20 cellular contexts compared by ENCODE assay signal in the genomic region with DNA sequence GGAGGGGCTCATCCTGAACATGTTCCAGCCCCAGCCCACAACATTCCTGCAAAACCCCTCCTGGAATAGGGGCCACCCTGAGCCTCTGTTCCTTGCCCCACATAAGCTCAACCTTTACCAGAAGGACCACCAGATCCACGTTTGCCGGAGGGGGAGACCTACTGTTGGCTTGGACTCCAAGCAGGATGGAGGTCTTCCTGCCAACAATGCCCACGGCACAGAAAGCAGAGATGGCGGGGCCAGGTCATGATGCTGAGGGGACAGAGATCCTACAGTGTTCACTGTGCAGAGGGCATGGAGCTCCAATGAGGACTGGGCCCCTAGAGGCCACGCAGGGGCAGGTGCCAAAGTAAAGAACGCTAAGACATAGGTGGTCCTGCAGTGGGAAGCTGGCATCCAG.
A peak's percentile ranks its signal among the peaks of the same experiment; 100 is the strongest.
DNase-seq lines count a peak whose midpoint lies in the region; ATAC-seq and TF ChIP-seq lines count a peak whose summit lies in the region.
"Had no signal": no experiment of that assay in that cellular context is flagged by ENCODE, and none has a peak within 500 bp of the region (broad histone marks: within the 10 kb centered on the region; RNA-seq: fewer than 3 reads in every experiment).

No MANE protein-coding gene starts in this region.

- H3K36me3 ChIP-seq in prostate gland: no peaks in the 10 kb centered on the region
- H3K36me3 ChIP-seq: BE2C, HAP-1 had no signal

- no peak for TF ChIP-seq POLR2A in prostate gland (IDR thresholded peaks at IDR 0.05)

- no peak for TF ChIP-seq CTCF in coronary artery (IDR thresholded peaks at IDR 0.05)
- no peak for TF ChIP-seq CTCF in osteocyte (IDR thresholded peaks at IDR 0.05)
- TF ChIP-seq CTCF in prostate gland (IDR thresholded peaks at IDR 0.05): no peak
- no peak for TF ChIP-seq CTCF in foreskin keratinocyte (conservative IDR thresholded peaks at IDR 0.05)

- CTCF ChIA-PET in activated CD4-positive, alpha-beta T cell treated with anti-CD3 and anti-CD28 coated beads for 36 hours (lab: Charles Lee): no interaction called here

- H3K4me1 ChIP-seq in prostate gland (replicated peaks): no peaks in the 10 kb centered on the region
- no peaks in the 10 kb centered on the region for H3K4me1 ChIP-seq in foreskin keratinocyte
- H3K4me1 ChIP-seq: BE2C, HAP-1 had no signal

- H3K9me3 Mint-ChIP-seq in osteocyte (ENCODE audit: unreplicated experiment): no peaks in the 10 kb centered on the region
- H3K9me3 Mint-ChIP-seq in activated CD4-positive, alpha-beta T cell treated with anti-CD3 and anti-CD28 coated beads for 36 hours (ENCODE audit: low read depth): no peaks in the 10 kb centered on the region
- H3K9me3 Mint-ChIP-seq: CD4-positive, CD25-positive, alpha-beta regulatory T cell; CD8-positive, alpha-beta memory T cell had no signal

- no peaks in the 10 kb centered on the region for H3K36me3 Mint-ChIP-seq in osteocyte (ENCODE audit: unreplicated experiment)
- no peaks in the 10 kb centered on the region for H3K36me3 Mint-ChIP-seq in activated CD4-positive, alpha-beta T cell treated with anti-CD3 and anti-CD28 coated beads for 36 hours (ENCODE audit: low read depth)
- H3K36me3 Mint-ChIP-seq: CD4-positive, CD25-positive, alpha-beta regulatory T cell had no signal

- no peaks in the 10 kb centered on the region for H3K27me3 Mint-ChIP-seq in osteocyte (ENCODE audit: unreplicated experiment)
- no peaks in the 10 kb centered on the region for H3K27me3 Mint-ChIP-seq in activated CD4-positive, alpha-beta T cell treated with anti-CD3 and anti-CD28 coated beads for 36 hours
- H3K27me3 Mint-ChIP-seq: CD4-positive, CD25-positive, alpha-beta regulatory T cell had no signal

- no peaks in the 10 kb centered on the region for H3K9me3 ChIP-seq in prostate gland
- H3K9me3 ChIP-seq: BE2C, HAP-1 had no signal

- DNase-seq in coronary artery (ENCODE audit: low spot score) (peak; percentile 62), islet precursor cell (peak; percentile 48), osteocyte (ENCODE audit: extremely low spot score, unreplicated experiment) (peak; percentile 68), prostate gland (ENCODE audit: low spot score) (no peak), foreskin keratinocyte (no peak)
- no peak for DNase-seq in activated CD4-positive, alpha-beta T cell treated with anti-CD3 and anti-CD28 coated beads for 36 hours
- DNase-seq: ACHN; BE2C; C1 segment of cervical spinal cord; CD4-positive, CD25-positive, alpha-beta regulatory T cell; CD8-positive, alpha-beta memory T cell; COR-L47; DMS 273 treated with DMSO at 0.1 percent for 48 hours; DMS53; DND-41; EL; GM23248 had no signal

- peaks cover 6% of the 10 kb centered on the region for H3K4me1 Mint-ChIP-seq in osteocyte (ENCODE audit: unreplicated experiment)
- peaks cover 11% of the 10 kb centered on the region for H3K4me1 Mint-ChIP-seq in activated CD4-positive, alpha-beta T cell treated with anti-CD3 and anti-CD28 coated beads for 36 hours

- WGBS in prostate gland: 92% methylated on average over 6 of the region's 6 CpGs

- intact Hi-C loops in prostate gland (cut with DNase I): no loop called here
- intact Hi-C loops in activated CD4-positive, alpha-beta T cell treated with anti-CD3 and anti-CD28 coated beads for 36 hours (cut with DNase I, micrococcal nuclease): no loop called here

- H3K27me3 ChIP-seq in prostate gland (replicated peaks; ENCODE audit: insufficient read depth): no peaks in the 10 kb centered on the region
- no peaks in the 10 kb centered on the region for H3K27me3 ChIP-seq in foreskin keratinocyte
- H3K27me3 ChIP-seq: BE2C had no signal

- H3K4me3 Mint-ChIP-seq in osteocyte (ENCODE audit: unreplicated experiment): no peak overlapping the region
- H3K4me3 Mint-ChIP-seq in activated CD4-positive, alpha-beta T cell treated with anti-CD3 and anti-CD28 coated beads for 36 hours: no peak overlapping the region
- H3K4me3 Mint-ChIP-seq: CD8-positive, alpha-beta memory T cell had no signal

- POLR2A ChIA-PET in activated CD4-positive, alpha-beta T cell treated with anti-CD3 and anti-CD28 coated beads for 36 hours (lab: Charles Lee): no interaction called here

- ATAC-seq in activated CD4-positive, alpha-beta T cell treated with anti-CD3 and anti-CD28 coated beads for 36 hours: no peak
- ATAC-seq in foreskin keratinocyte: no peak
- ATAC-seq: GM12878, HepG2 had no signal

- H3K27ac ChIP-seq in coronary artery (no peak overlapping the region), prostate gland (no peak overlapping the region), foreskin keratinocyte (no peak overlapping the region)
- H3K27ac ChIP-seq: GM23248 had no signal

- no peak overlapping the region for H3K27ac Mint-ChIP-seq in osteocyte (ENCODE audit: unreplicated experiment)
- H3K27ac Mint-ChIP-seq in activated CD4-positive, alpha-beta T cell treated with anti-CD3 and anti-CD28 coated beads for 36 hours: no peak overlapping the region

- no peak overlapping the region for H3K4me3 ChIP-seq in coronary artery
- H3K4me3 ChIP-seq in prostate gland: no peak overlapping the region
- H3K4me3 ChIP-seq: GM12878, GM23248, HAP-1 had no signal

Comparison
In these comparisons a context has a peak if more than half of its experiments do, and no peak if none do; other contexts are left out.
1. DNase-seq: peak in coronary artery (single experiment), islet precursor cell (single experiment) and osteocyte (single experiment); none in prostate gland (single experiment), activated CD4-positive, alpha-beta T cell treated with anti-CD3 and anti-CD28 coated beads for 36 hours (single experiment) and foreskin keratinocyte (0 of 2).